Comparison of ENCODE assay signal across 25 cellular contexts in the genomic region with DNA sequence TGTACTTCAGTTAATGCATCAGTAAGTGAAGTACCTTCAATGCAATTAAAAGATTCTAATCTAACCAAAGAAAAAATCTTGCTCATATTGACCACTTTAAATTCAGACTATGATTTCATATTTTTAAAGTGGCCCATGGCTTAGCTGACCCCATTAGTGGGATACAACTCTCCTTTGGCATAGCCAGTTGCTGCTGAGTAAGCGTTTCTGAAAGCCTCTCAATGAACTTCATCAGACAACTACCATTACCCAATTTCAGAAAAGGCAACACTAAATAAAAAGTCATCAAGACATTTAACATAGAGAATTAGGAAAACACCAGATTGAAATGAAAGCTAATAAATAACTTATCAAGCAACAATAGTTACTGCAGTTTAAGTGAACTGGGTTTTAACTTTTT. TPM values are rescaled to one million over a fixed set of nuclear protein-coding genes. Genes with fewer than 3 reads are reported as not detected.
DNase-seq lines count a peak whose midpoint lies in the region; ATAC-seq, FAIRE-seq and TF ChIP-seq lines count a peak whose summit lies in the region.
"Had no signal": no experiment of that assay in that cellular context is flagged by ENCODE, and none has a peak within 500 bp of the region (broad histone marks: within the 10 kb centered on the region; RNA-seq: fewer than 3 reads in every experiment).

No MANE protein-coding gene starts in this region.

- no peak overlapping the region for H2AK5ac ChIP-seq in IMR-90 (ENCODE audit: low read depth, low read length)

- H2BK15ac ChIP-seq in IMR-90 (ENCODE audit: low read depth, low read length) = no peak overlapping the region

- H3K27ac ChIP-seq in HepG2 (ENCODE audit: extremely low read length, insufficient read depth, low read length) (no peak overlapping the region), right lobe of liver (no peak overlapping the region), IMR-90 (ENCODE audit: insufficient read depth, low read length) (no peak overlapping the region), stomach (no peak overlapping the region)
- H3K27ac ChIP-seq: BLaER1 treated with 17β-estradiol and CSF1 and Interleukin-3, amounts not matched to agents 10 nM and 100 nM; C4-2B had no signal

- no peaks in the 10 kb centered on the region for H3K9me1 ChIP-seq in IMR-90 (ENCODE audit: insufficient read depth, low read length)

- dilution Hi-C loops in IMR-90 (cut with HindIII; ENCODE audit: low sequenced_read_pairs, unreplicated experiment) = no loop called here

- H3K4me3 ChIP-seq in HepG2 (replicated peaks in 1 of 3; ENCODE audit: insufficient read depth in 1 of 3, low read depth in 2 of 3, low read length in 3 of 3) (no peak overlapping the region), right lobe of liver (no peak overlapping the region), IMR-90 (ENCODE audit: insufficient read depth, low read depth, low read length) (no peak overlapping the region), stomach (no peak overlapping the region)
- H3K4me3 ChIP-seq: BLaER1 treated with 17β-estradiol and CSF1 and Interleukin-3, amounts not matched to agents 10 nM and 100 nM; GM12878 had no signal

- no peak overlapping the region for H2BK20ac ChIP-seq in IMR-90 (ENCODE audit: low read depth, low read length)

- H2AK9ac ChIP-seq in IMR-90 (replicated peaks; ENCODE audit: low read depth, low read length, poor library complexity) = no peak overlapping the region

- H3K4me1 ChIP-seq in HepG2 (ENCODE audit: insufficient read depth, low read length) (no peaks in the 10 kb centered on the region), right lobe of liver (peaks cover 0 to 6% (median 0%) of the 10 kb centered on the region in 4 donors), IMR-90 (ENCODE audit: control insufficient read depth, insufficient read depth, low read length) (no peaks in the 10 kb centered on the region), stomach (no peaks in the 10 kb centered on the region)
- H3K4me1 ChIP-seq: BLaER1 treated with 17β-estradiol and CSF1 and Interleukin-3, amounts not matched to agents 10 nM and 100 nM; Caco-2 had no signal

- BruUV-seq in HepG2 (replicated peaks; lab: Mats Ljungman, UMichigan) (no TSS peak), IMR-90 (replicated peaks; lab: Mats Ljungman, UMichigan) (no TSS peak)

- 0% methylated on average over 1 of the region's 1 CpG for WGBS in HepG2 (ENCODE audit: low lambda C conversion rate)
- WGBS in right lobe of liver (ENCODE audit: insufficient coverage, low coverage, low lambda C conversion rate, missing lambda C conversion rate) = 78% methylated on average over 1 of the region's 1 CpG
- WGBS in IMR-90 (ENCODE audit: extremely low coverage in 2 of 2, insufficient read length in 1 of 2), 2 experiments = no CpG with 5 or more reads among the region's 1 CpG
- 84 to 100% (median 86%) methylated on average over 1 of the region's 1 CpG for WGBS in stomach, 5 donors

- H3K9me3 ChIP-seq in HepG2 (ENCODE audit: low read length) (no peaks in the 10 kb centered on the region), right lobe of liver (no peaks in the 10 kb centered on the region), IMR-90 (ENCODE audit: control insufficient read depth, insufficient read depth, low read length) (no peaks in the 10 kb centered on the region), stomach (no peaks in the 10 kb centered on the region)
- H3K9me3 ChIP-seq: BLaER1 treated with 17β-estradiol and CSF1 and Interleukin-3, amounts not matched to agents 10 nM and 100 nM; Caco-2 had no signal

- no peak overlapping the region for H4K8ac ChIP-seq in IMR-90 (ENCODE audit: low read depth in 2 of 2, low read length in 2 of 2)

- no peaks in the 10 kb centered on the region for H3K79me1 ChIP-seq in IMR-90 (ENCODE audit: low read depth in 1 of 2, low read length in 2 of 2)

- H2AFZ ChIP-seq in HepG2 (ENCODE audit: low read length) (no peak overlapping the region), IMR-90 (replicated peaks; ENCODE audit: low read length, poor library complexity) (no peak overlapping the region)

- H3K56ac ChIP-seq in IMR-90 (ENCODE audit: extremely low read depth, insufficient read depth, low read length) = no peak overlapping the region

- CTCF ChIA-PET in HepG2 (lab: Yijun Ruan, JAX; ENCODE audit: low intra/inter-chr PET ratio, low total read pairs) (no interaction called here), IMR-90 (lab: Yijun Ruan, JAX) (no interaction called here)

- no peaks in the 10 kb centered on the region for H3K36me3 ChIP-seq in HepG2 (replicated peaks in 1 of 2; ENCODE audit: control insufficient read depth in 1 of 2, insufficient read depth in 2 of 2, low read length in 2 of 2)
- no peaks in the 10 kb centered on the region for H3K36me3 ChIP-seq in right lobe of liver
- H3K36me3 ChIP-seq in IMR-90 (ENCODE audit: control insufficient read depth, insufficient read depth, low read length) = no peaks in the 10 kb centered on the region
- no peaks in the 10 kb centered on the region for H3K36me3 ChIP-seq in stomach
- H3K36me3 ChIP-seq: BLaER1 treated with 17β-estradiol and CSF1 and Interleukin-3, amounts not matched to agents 10 nM and 100 nM had no signal

- no peak for DNase-seq in HepG2 (ENCODE audit: low spot score)
- DNase-seq in right lobe of liver = no peak
- no peak for DNase-seq in IMR-90
- no peak for DNase-seq in stomach
- no peak for DNase-seq in D721Med (ENCODE audit: insufficient read length, low spot score)
- DNase-seq: 8988T; AML-193; Caco-2; Calu3; CD4-positive, alpha-beta T cell; CD8-positive, alpha-beta T cell; DMS 273 treated with DMSO at 0.1 percent for 48 hours; DMS153; DMS53; DMS79; DND-41; EL; GDM1 had no signal

- H3K4me2 ChIP-seq in HepG2 (ENCODE audit: low read depth, low read length) (no peak overlapping the region), IMR-90 (ENCODE audit: low read depth, low read length) (no peak overlapping the region)
- H3K4me2 ChIP-seq: BLaER1 treated with 17β-estradiol and CSF1 and Interleukin-3, amounts not matched to agents 10 nM and 100 nM had no signal

- no peaks in the 10 kb centered on the region for H4K20me1 ChIP-seq in HepG2 (ENCODE audit: insufficient read depth, low read length)
- no peaks in the 10 kb centered on the region for H4K20me1 ChIP-seq in IMR-90 (ENCODE audit: insufficient read depth, low read length)
- H4K20me1 ChIP-seq: BLaER1 treated with 17β-estradiol and CSF1 and Interleukin-3, amounts not matched to agents 10 nM and 100 nM had no signal

- no peak overlapping the region for H2BK120ac ChIP-seq in IMR-90 (ENCODE audit: low read depth, low read length)

- H4K91ac ChIP-seq in IMR-90 (ENCODE audit: insufficient read depth, low read depth, low read length) = no peak overlapping the region

- FAIRE-seq in HepG2 (lab: Jason Lieb, UNC) (no peak), D721Med (lab: Jason Lieb, UNC) (no peak)
- FAIRE-seq: GM12878, GM12892, GM18507 had no signal

- TF ChIP-seq RAD21 in HepG2 (CRISPR knock-in tag; IDR thresholded peaks at IDR 0.05) (no peak), IMR-90 (IDR thresholded peaks at IDR 0.05; ENCODE audit: low read length) (no peak)

- TF ChIP-seq CTCF in HepG2 (CRISPR knock-in tag; IDR thresholded peaks at IDR 0.05) = no peak
- no peak for TF ChIP-seq CTCF in right lobe of liver (IDR thresholded peaks at IDR 0.05)
- no peak for TF ChIP-seq CTCF in IMR-90 (conservative IDR thresholded peaks at IDR 0.05; ENCODE audit: low read depth, low read length)
- TF ChIP-seq CTCF in stomach (IDR thresholded peaks at IDR 0.05) = no peak
- TF ChIP-seq CTCF in D721Med (IDR thresholded peaks at IDR 0.05; ENCODE audit: insufficient read depth, missing control alignments) = no peak

- POLR2A ChIA-PET in HepG2 (lab: Yijun Ruan, JAX) (no interaction called here), IMR-90 (lab: Charles Lee; ENCODE audit: unreplicated experiment) (no interaction called here)

- no peak overlapping the region for H3K23ac ChIP-seq in IMR-90 (ENCODE audit: low read depth, low read length)

- H3K27me3 ChIP-seq in HepG2 (ENCODE audit: control insufficient read depth in 1 of 2, insufficient read depth in 2 of 2, low read length in 2 of 2) (no peaks in the 10 kb centered on the region), right lobe of liver (no peaks in the 10 kb centered on the region), IMR-90 (ENCODE audit: control insufficient read depth, insufficient read depth, low read length) (no peaks in the 10 kb centered on the region), stomach (no peaks in the 10 kb centered on the region)
- H3K27me3 ChIP-seq: BLaER1 treated with 17β-estradiol and CSF1 and Interleukin-3, amounts not matched to agents 10 nM and 100 nM had no signal

- H2BK5ac ChIP-seq in IMR-90 (ENCODE audit: low read depth, low read length, poor library complexity, severe bottlenecking) = no peak overlapping the region

- no peak overlapping the region for H3K18ac ChIP-seq in IMR-90 (ENCODE audit: low read depth, low read length)

- H3K4ac ChIP-seq in IMR-90 (ENCODE audit: low read depth, low read length) = no peak overlapping the region

- no peaks in the 10 kb centered on the region for H3K79me2 ChIP-seq in HepG2 (ENCODE audit: insufficient read depth, low read length)

- intact Hi-C loops in HepG2 (cut with micrococcal nuclease; ENCODE audit: unreplicated experiment) (no loop called here), right lobe of liver (cut with DNase I) (no loop called here), IMR-90 (cut with micrococcal nuclease) (no loop called here), stomach (cut with DNase I; ENCODE audit: low total_unique reads) (no loop called here)

- in situ Hi-C loops in HepG2 (cut with HindIII; ENCODE audit: extremely low pct_ligation_motif_present, low pct_unique_long_range_greater_than_20kb) (no loop called here), IMR-90 (cut with MboI; ENCODE audit: low sequenced_read_pairs) (no loop called here)

- TF ChIP-seq EP300 in HepG2 (IDR thresholded peaks at IDR 0.05; ENCODE audit: low read depth in 2 of 2, low read length in 2 of 2) (no peak), HepG2 (CRISPR knock-in tag; IDR thresholded peaks at IDR 0.05; ENCODE audit: borderline replicate concordance) (no peak), stomach (IDR thresholded peaks at IDR 0.05) (no peak)

- TF ChIP-seq POLR2A in HepG2 (IDR thresholded peaks at IDR 0.05; ENCODE audit: insufficient read depth in 1 of 2, low read depth in 2 of 2, low read length in 2 of 2) = no peak
- TF ChIP-seq POLR2A in right lobe of liver (IDR thresholded peaks at IDR 0.05) = no peak
- no peak for TF ChIP-seq POLR2A in IMR-90 (IDR thresholded peaks at IDR 0.05; ENCODE audit: low read depth, low read length)
- no peak for TF ChIP-seq POLR2A in stomach (IDR thresholded peaks at IDR 0.05)

- no peak overlapping the region for H3K14ac ChIP-seq in IMR-90 (replicated peaks; ENCODE audit: low read depth, low read length)

- no peak overlapping the region for H4K5ac ChIP-seq in IMR-90 (ENCODE audit: low read depth, low read length)

- H3K9ac ChIP-seq in HepG2 (ENCODE audit: insufficient read depth, low read depth, low read length) (no peak overlapping the region), IMR-90 (ENCODE audit: low read depth, low read length) (no peak overlapping the region)
- H3K9ac ChIP-seq: BLaER1 treated with 17β-estradiol and CSF1 and Interleukin-3, amounts not matched to agents 10 nM and 100 nM had no signal

- no peak for ATAC-seq in HepG2
- no peak for ATAC-seq in right lobe of liver
- no peak for ATAC-seq in IMR-90 (ENCODE audit: low read depth)
- ATAC-seq: CD8-positive, alpha-beta T cell; GM12878 had no signal

RNA-seq across cellular contexts. Expression of gene CADM2, which starts 27.0 kb away (rescaled TPM):
- total RNA-seq in HepG2 (2016; rRNA removed; fragmentation: Illumina TruSeq; extraction: Trizol) (not detected in 2 replicates), right lobe of liver (1 to 10 TPM in 2 of 6 experiments, under 1 TPM in 4; under 0.01 to 1.7 (median 0.15) TPM), IMR-90 (2012; rRNA removed) (under 0.01 TPM in 1 of 2 replicates, not detected in the other), stomach (1 to 10 TPM in 3 of 5 donors, under 1 TPM in 1, not detected in 1; 0.29 to 8.1 (median 3.5) TPM)
- not detected in 2 replicates for total RNA-seq in HepG2 (2016; cell fraction: cytosol; rRNA removed; fragmentation: Illumina TruSeq; extraction: Trizol; ENCODE audit: low read depth)
- total RNA-seq in HepG2 (2016; cell fraction: insoluble cytoplasmic fraction; rRNA removed; fragmentation: Illumina TruSeq; extraction: Trizol) = not detected in 2 replicates
- total RNA-seq in HepG2 (2016; cell fraction: membrane; rRNA removed; fragmentation: Illumina TruSeq; extraction: Trizol) = not detected in 2 replicates
- total RNA-seq in HepG2 (2016; cell fraction: nucleus; rRNA removed; fragmentation: Illumina TruSeq; extraction: Trizol) = not detected in 2 replicates
- polyA plus RNA-seq in HepG2 (2011; rRNA removed) (not detected in 2 replicates), IMR-90 (2012; rRNA removed) (not detected in 2 replicates), stomach (1 to 10 TPM in 2 of 3 donors, under 1 TPM in 1; 0.80 to 4.3 (median 2.0) TPM)
- 0.04 TPM in 1 of 2 replicates, not detected in the other for polyA plus RNA-seq in HepG2 (2011; cell fraction: cytosol; rRNA removed)
- 0.21 TPM in 1 of 2 replicates, not detected in the other for polyA plus RNA-seq in HepG2 (2011; cell fraction: nucleus; rRNA removed)
- not detected in 2 replicates for polyA plus RNA-seq in HepG2 (2012)
- not detected in 2 replicates for polyA plus RNA-seq in HepG2 (2016; cell fraction: cytosol; fragmentation: Illumina TruSeq; extraction: Trizol; ENCODE audit: low read depth)
- polyA plus RNA-seq in HepG2 (2016; cell fraction: insoluble cytoplasmic fraction; fragmentation: Illumina TruSeq; extraction: Trizol; ENCODE audit: low read depth) = not detected in 2 replicates
- polyA plus RNA-seq in HepG2 (2016; cell fraction: membrane; fragmentation: Illumina TruSeq; extraction: Trizol; ENCODE audit: low read depth) = not detected in 2 replicates
- polyA plus RNA-seq in HepG2 (2016; cell fraction: nucleus; fragmentation: Illumina TruSeq; extraction: Trizol; ENCODE audit: insufficient read depth, low read depth) = not detected in 2 replicates
- 0.12 TPM in 1 of 2 replicates, not detected in the other for polyA minus RNA-seq in HepG2 (2011; rRNA and poly(A)+ RNA removed; ENCODE audit: low replicate concordance)
- not detected in 2 replicates for polyA minus RNA-seq in HepG2 (2011; cell fraction: cytosol; rRNA and poly(A)+ RNA removed)
- polyA minus RNA-seq in HepG2 (2011; cell fraction: nucleus; rRNA and poly(A)+ RNA removed) = not detected in 2 replicates
- polyA plus RNA-seq in IMR-90 (2012; cell fraction: cytosol; rRNA removed) = not detected in 2 replicates
- 0.03 TPM in 1 of 2 replicates, not detected in the other for polyA plus RNA-seq in IMR-90 (2012; cell fraction: nucleus; rRNA removed; ENCODE audit: low replicate concordance)
- total RNA-seq: Caco-2, G401, GM12878 had no signal
- polyA plus RNA-seq: BJ had no signal
